Comparison of ENCODE assay signal across 13 cellular contexts in genomic region chr17:76597156-76598003, GRCh38. TPM values are rescaled to one million over a fixed set of nuclear protein-coding genes. Genes with fewer than 3 reads are reported as not detected.
DNase-seq lines count a peak whose midpoint lies in the region; ATAC-seq and TF ChIP-seq lines count a peak whose summit lies in the region.
"Had no signal": no experiment of that assay in that cellular context is flagged by ENCODE, and none has a peak within 500 bp of the region (broad histone marks: within the 10 kb centered on the region; RNA-seq: fewer than 3 reads in every experiment).

No MANE protein-coding gene starts in this region.

- CTCF ChIA-PET in WTC11 (lab: Charles Lee), result interaction anchor here (1.0 to 4.3 kb wide), 3 partner anchors 11 to 26 kb away, joined by 3 to 26 read pairs (median 3); partner anchors contain the start of gene ST6GALNAC2

- H3K4me3 ChIP-seq in GM12865 (ENCODE audit: low read depth, low read length), result no peak overlapping the region
- H3K4me3 ChIP-seq in neutrophil (ENCODE audit: low read depth in 1 of 2, low read length in 1 of 2), result no peak overlapping the region
- H3K4me3 ChIP-seq: SK-N-MC had no signal

- H3K4me1 Mint-ChIP-seq in WTC11, result peaks cover 15% of the 10 kb centered on the region

- TF ChIP-seq POLR2A in GM18505 (IDR thresholded peaks at IDR 0.05; ENCODE audit: borderline replicate concordance, extremely low read depth, insufficient read depth, insufficient read length), result no peak

- POLR2A ChIA-PET in WTC11 (lab: Charles Lee), result interaction anchor here (0.6 kb wide), 2 partner anchors 35 to 487 kb away, joined by 3 to 4 read pairs; no protein-coding TSS in a partner anchor

- peak; percentile 59 for DNase-seq in GM12865 (ENCODE audit: low read depth)
- peak; percentile 44 for DNase-seq in NCI-H146 (lab: John Stamatoyannopoulos, UW)
- no peak for DNase-seq in WTC11 (ENCODE audit: low spot score)
- DNase-seq in AG20443 (ENCODE audit: low spot score), result no peak
- no peak for DNase-seq in GDM1 (lab: John Stamatoyannopoulos, UW)
- no peak for DNase-seq in OCI-M2 (lab: John Stamatoyannopoulos, UW; ENCODE audit: unreplicated experiment)
- DNase-seq: activated CD4-positive, alpha-beta T cell treated with anti-CD3 and anti-CD28 coated beads, Interleukin-2, amount 50 U/mL, for 48 hours; effector CD4-positive, alpha-beta T cell; stimulated activated CD4-positive, alpha-beta T cell treated with anti-CD3 and anti-CD28 coated beads, Interleukin-15, amount 100 ng/mL, for 24 hours; stimulated activated naive CD8-positive, alpha-beta T cell treated with anti-CD3 and anti-CD28 coated beads, Interleukin-15, Interleukin-2, amounts not matched to agents 100 U/mL and 50 U/mL, for 24 hours had no signal

- no peak for ATAC-seq in WTC11
- no peak for ATAC-seq in GM18505 (IDR thresholded peaks at IDR 0.05; ENCODE audit: unreplicated experiment)
- ATAC-seq: stimulated activated naive CD8-positive, alpha-beta T cell treated with anti-CD3 and anti-CD28 coated beads, Interleukin-15, Interleukin-2, amounts not matched to agents 100 U/mL and 50 U/mL, for 24 hours had no signal

- H3K27me3 ChIP-seq in neutrophil, result no peaks in the 10 kb centered on the region

- no peaks in the 10 kb centered on the region for H3K36me3 ChIP-seq in neutrophil

- TF ChIP-seq CTCF in GM12865 (IDR thresholded peaks at IDR 0.05; ENCODE audit: insufficient read depth, low read depth, low read length, missing control alignments) (no peak), WTC11 (IDR thresholded peaks at IDR 0.05) (no peak), neutrophil (IDR thresholded peaks at IDR 0.05) (no peak)

- H3K27ac ChIP-seq in neutrophil, result peak overlapping the region; percentile 93
- H3K27ac ChIP-seq: SK-N-MC had no signal

- no peak overlapping the region for H3K4me3 Mint-ChIP-seq in WTC11

- H3K4me1 ChIP-seq in neutrophil (ENCODE audit: control insufficient read depth in 1 of 2, insufficient read depth in 1 of 2, low read depth in 1 of 2, low read length in 1 of 2), result peaks cover 52 to 57% of the 10 kb centered on the region in 2 experiments

- H3K27ac Mint-ChIP-seq in WTC11, result no peak overlapping the region

- no peaks in the 10 kb centered on the region; the same call in 1 of the 2 replicates for H3K27me3 Mint-ChIP-seq in WTC11 (ENCODE audit: low read depth)

- peaks cover 10% of the 10 kb centered on the region for H3K9me3 Mint-ChIP-seq in WTC11

- no peaks in the 10 kb centered on the region for H3K9me3 ChIP-seq in neutrophil

- peaks cover 3% of the 10 kb centered on the region; the same call in 1 of the 2 replicates for H3K36me3 Mint-ChIP-seq in WTC11

TF ChIP-seq in WTC11, 78 proteins besides CTCF, POLR2A, EP300 and RAD21:
- TF ChIP-seq NFYB (CRISPR knock-in tag; conservative IDR thresholded peaks at IDR 0.05; ENCODE audit: low read depth) (no peak), USF1 (CRISPR knock-in tag; IDR thresholded peaks at IDR 0.05) (0 out of 2 replicates have a peak, but pooled peaks have one; percentile 24), PREB (CRISPR knock-in tag; IDR thresholded peaks at IDR 0.05; ENCODE audit: borderline replicate concordance) (no peak)
TF ChIP-seq in WTC11: peak in this region for 1.

RNA-seq across cellular contexts. Expression of gene ST6GALNAC2, which starts 11.7 kb away (rescaled TPM):
- 0.30 TPM in 1 of 3 replicates, not detected in the others for total RNA-seq in WTC11 (2021)

RNA-seq across cellular contexts. Expression of gene ST6GALNAC1, which starts 46.2 kb away (rescaled TPM):
- total RNA-seq in WTC11 (2021), result 0.13 to 0.37 TPM (median 0.16 TPM) in 3 replicates

RNA-seq across cellular contexts. Expression of gene PRCD, which starts 57.5 kb away (rescaled TPM):
- total RNA-seq in WTC11 (2021), result 2.7 to 4.5 TPM (median 4.0 TPM) in 3 replicates

RNA-seq across cellular contexts. Expression of gene CYGB, which starts 59.9 kb away (rescaled TPM):
- 3.6 to 5.3 TPM (median 5.1 TPM) in 3 replicates for total RNA-seq in WTC11 (2021)

Comparison
In these comparisons a context has a peak if more than half of its experiments do, and no peak if none do; other contexts are left out.
1. DNase-seq: peak in GM12865 (single experiment) and NCI-H146 (single experiment); none in WTC11 (single experiment), AG20443 (single experiment), GDM1 (single experiment) and OCI-M2 (single experiment).